Comparison of ENCODE assay signal across 19 cellular contexts in the genomic region with DNA sequence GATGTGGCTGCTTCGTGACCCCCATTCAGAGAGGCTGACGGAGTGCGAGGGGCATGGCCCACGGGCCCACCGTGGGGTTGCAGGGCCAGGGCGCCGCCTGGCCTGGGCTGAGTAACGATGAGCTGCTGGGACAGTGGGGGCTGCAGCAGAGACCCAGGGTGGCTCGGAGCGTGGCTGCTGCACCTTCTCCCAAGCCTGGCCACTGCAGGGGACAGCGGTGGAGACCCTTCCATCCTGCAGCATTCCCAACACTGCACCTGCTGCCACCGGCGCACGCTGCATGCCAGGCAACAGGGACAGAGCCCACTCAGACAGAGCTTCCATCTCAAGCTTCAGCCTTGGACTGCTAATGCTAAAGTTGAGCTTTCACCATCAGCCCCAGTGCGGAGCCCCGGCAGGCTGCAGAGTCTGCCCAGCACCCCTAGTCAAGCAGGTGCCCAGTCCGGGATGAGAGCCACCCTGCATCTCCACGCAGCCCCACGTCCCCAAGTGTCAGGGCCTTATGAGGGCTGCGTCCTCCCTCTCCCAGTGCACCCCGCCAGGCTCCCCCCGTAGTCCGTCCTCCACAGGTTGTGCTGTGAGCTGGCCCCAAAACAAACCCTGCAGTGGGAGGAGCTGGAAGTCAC.
A peak's percentile ranks its signal among the peaks of the same experiment; 100 is the strongest.
DNase-seq lines count a peak whose midpoint lies in the region; ATAC-seq and TF ChIP-seq lines count a peak whose summit lies in the region.
"Had no signal": no experiment of that assay in that cellular context is flagged by ENCODE, and none has a peak within 500 bp of the region (broad histone marks: within the 10 kb centered on the region; RNA-seq: fewer than 3 reads in every experiment).

No MANE protein-coding gene starts in this region.

- H2BK12ac ChIP-seq in neuronal stem cell (ENCODE audit: low read length), result peak overlapping the region; percentile 85

- H4K91ac ChIP-seq in neuronal stem cell (ENCODE audit: low read depth, low read length, poor library complexity), result no peak overlapping the region

- no peak overlapping the region for H3K4me2 ChIP-seq in neuronal stem cell (ENCODE audit: insufficient read depth, low read length, poor library complexity, severe bottlenecking)

- ATAC-seq in HG02571 (IDR thresholded peaks at IDR 0.05; ENCODE audit: unreplicated experiment), result no peak
- ATAC-seq: GM12878, Right ventricle myocardium inferior had no signal

- peak overlapping the region; percentile 90 for H3K14ac ChIP-seq in neuronal stem cell (ENCODE audit: low read length)

- H3K27ac Mint-ChIP-seq in endodermal cell (no peak overlapping the region), type B pancreatic cell (no peak overlapping the region)
- H3K27ac Mint-ChIP-seq: CD4-positive, alpha-beta memory T cell had no signal

- no peak overlapping the region for H3K4me3 Mint-ChIP-seq in endodermal cell
- H3K4me3 Mint-ChIP-seq in type B pancreatic cell, result no peak overlapping the region
- H3K4me3 Mint-ChIP-seq: CD4-positive, alpha-beta memory T cell had no signal

- H3K9me3 Mint-ChIP-seq in endodermal cell (no peaks in the 10 kb centered on the region), type B pancreatic cell (peaks cover 3% of the 10 kb centered on the region)

- H3K23ac ChIP-seq in neuronal stem cell (ENCODE audit: low read depth, low read length, poor library complexity), result peak overlapping the region; percentile 75

- peak overlapping the region; percentile 96 for H2BK15ac ChIP-seq in neuronal stem cell (ENCODE audit: low read length)

- H2BK5ac ChIP-seq in neuronal stem cell (ENCODE audit: low read length), result peak overlapping the region; percentile 69

- no peaks in the 10 kb centered on the region for H3K36me3 ChIP-seq in H7 (replicated peaks; ENCODE audit: control insufficient read depth, insufficient read depth, low read length)
- no peaks in the 10 kb centered on the region for H3K36me3 ChIP-seq in endodermal cell (ENCODE audit: control insufficient read depth, insufficient read depth, low read length)
- H3K36me3 ChIP-seq in neuronal stem cell (replicated peaks in 1 of 2; ENCODE audit: control insufficient read depth in 2 of 2, insufficient read depth in 2 of 2, low read length in 2 of 2), result no peaks in the 10 kb centered on the region
- H3K36me3 ChIP-seq: HAP-1 had no signal

- H2AK5ac ChIP-seq in neuronal stem cell (ENCODE audit: low read depth, low read length), result peak overlapping the region; percentile 96

- H3K18ac ChIP-seq in neuronal stem cell (ENCODE audit: low read length), result peak overlapping the region; percentile 88

- H2BK120ac ChIP-seq in neuronal stem cell (ENCODE audit: low read depth, low read length), result no peak overlapping the region

- H3K79me1 ChIP-seq in neuronal stem cell (ENCODE audit: low read depth, low read length), result no peaks in the 10 kb centered on the region

- H3K4me1 ChIP-seq in endodermal cell (ENCODE audit: control insufficient read depth, insufficient read depth, low read length) (peaks cover 5% of the 10 kb centered on the region), neuronal stem cell (ENCODE audit: control insufficient read depth in 2 of 2, insufficient read depth in 1 of 2, low read depth in 1 of 2, low read length in 2 of 2) (peaks cover 0 to 6% of the 10 kb centered on the region in 2 donors)
- H3K4me1 ChIP-seq: Caco-2, HAP-1 had no signal

- DNase-seq in H7, result peak; percentile 40
- DNase-seq in endodermal cell, result peak; percentile 48
- DNase-seq in neuronal stem cell (ENCODE audit: low spot score), result no peak
- DNase-seq in type B pancreatic cell (ENCODE audit: extremely low spot score, unreplicated experiment), result peak; percentile 61
- no peak for DNase-seq in activated effector memory CD4-positive, alpha-beta T cell treated with Interleukin-2 at 50 U/mL for 16 hours
- no peak for DNase-seq in NCI-H1694 (lab: John Stamatoyannopoulos, UW)
- DNase-seq: Caco-2; CD4-positive, alpha-beta memory T cell; DMS 273 treated with DMSO at 0.1 percent for 48 hours; DMS79 treated with DMSO at 0.1 percent for 48 hours; KG1; NCI-H146; NCI-H2029 treated with DMSO at 0.1 percent for 48 hours; NCI-H2171; NCI-H524 treated with DMSO at 0.1 percent for 48 hours had no signal

- no peak overlapping the region for H3K4ac ChIP-seq in neuronal stem cell (ENCODE audit: low read length)

- no peaks in the 10 kb centered on the region for H3K36me3 Mint-ChIP-seq in endodermal cell (ENCODE audit: low read depth)
- H3K36me3 Mint-ChIP-seq in type B pancreatic cell, result peaks cover 3% of the 10 kb centered on the region

- H2AFZ ChIP-seq in neuronal stem cell (ENCODE audit: low read length), result no peak overlapping the region

- H3K9ac ChIP-seq in endodermal cell (ENCODE audit: extremely low read depth, low read length, poor library complexity, severe bottlenecking) (no peak overlapping the region), neuronal stem cell (ENCODE audit: low read depth, low read length, poor library complexity) (no peak overlapping the region)

- H3K27me3 Mint-ChIP-seq in endodermal cell (ENCODE audit: insufficient read depth) (no peaks in the 10 kb centered on the region), type B pancreatic cell (peaks cover 11% of the 10 kb centered on the region)

- no peak overlapping the region for H4K8ac ChIP-seq in neuronal stem cell (ENCODE audit: low read depth, low read length)

- peaks cover 10% of the 10 kb centered on the region for H3K4me1 Mint-ChIP-seq in endodermal cell
- H3K4me1 Mint-ChIP-seq in type B pancreatic cell (ENCODE audit: unreplicated experiment), result peaks cover 12% of the 10 kb centered on the region

- H3K4me3 ChIP-seq in H7 (ENCODE audit: insufficient read depth, low read depth, low read length) (no peak overlapping the region), endodermal cell (ENCODE audit: low read length) (no peak overlapping the region), neuronal stem cell (ENCODE audit: low read length in 2 of 2) (no peak overlapping the region)
- H3K4me3 ChIP-seq: GM12878, HAP-1 had no signal

- 92 to 95% methylated on average over 16 to 23 of the region's 23 CpGs for WGBS in endodermal cell (ENCODE audit: insufficient coverage in 1 of 2, insufficient read length in 1 of 2), 2 experiments
- no CpG with 5 or more reads among the region's 23 CpGs for WGBS in neuronal stem cell (ENCODE audit: extremely low coverage in 2 of 2, insufficient read length in 2 of 2, insufficient replicate concordance in 1 of 2), 2 donors

- H3K27ac ChIP-seq in endodermal cell (ENCODE audit: low read depth, low read length) (no peak overlapping the region), neuronal stem cell (replicated peaks; ENCODE audit: low read length) (no peak overlapping the region)

- H3K9me3 ChIP-seq in endodermal cell (ENCODE audit: control insufficient read depth, low read length) (no peaks in the 10 kb centered on the region), neuronal stem cell (replicated peaks in 1 of 2; ENCODE audit: control insufficient read depth in 2 of 2, insufficient read depth in 1 of 2, low read depth in 1 of 2, low read length in 2 of 2) (peaks cover 0 to 4% of the 10 kb centered on the region in 2 donors)
- H3K9me3 ChIP-seq: Caco-2, HAP-1 had no signal

- H3K27me3 ChIP-seq in H7 (ENCODE audit: control insufficient read depth, insufficient read depth, low read length), result no peaks in the 10 kb centered on the region
- H3K27me3 ChIP-seq in endodermal cell (ENCODE audit: control insufficient read depth, insufficient read depth, low read length, poor library complexity, severe bottlenecking), result no peaks in the 10 kb centered on the region
- H3K27me3 ChIP-seq in neuronal stem cell (ENCODE audit: control insufficient read depth in 3 of 3, insufficient read depth in 3 of 3, low read depth in 1 of 3, low read length in 3 of 3), result no peaks in the 10 kb centered on the region

- TF ChIP-seq CTCF in endodermal cell (conservative IDR thresholded peaks at IDR 0.05), result no peak
- no peak for TF ChIP-seq CTCF in type B pancreatic cell (conservative IDR thresholded peaks at IDR 0.05)

Comparison
In these comparisons a context has a peak if more than half of its experiments do, and no peak if none do; other contexts are left out.
1. DNase-seq: peak in H7 (single experiment), endodermal cell (single experiment) and type B pancreatic cell (single experiment); none in neuronal stem cell (single experiment), activated effector memory CD4-positive, alpha-beta T cell treated with Interleukin-2 at 50 U/mL for 16 hours (single experiment) and NCI-H1694 (single experiment).